8 cellular contexts compared by ENCODE assay signal in genomic region chr6:28865551-28866341, GRCh38. TPM values are rescaled to one million over a fixed set of nuclear protein-coding genes. Genes with fewer than 3 reads are reported as not detected.
DNase-seq lines count a peak whose midpoint lies in the region; ATAC-seq and TF ChIP-seq lines count a peak whose summit lies in the region.
"Not testable (repeated sequence)": the region's sequence is repeated elsewhere in the genome, so short reads cannot be mapped to it uniquely, and the experiment has no call there.

No MANE protein-coding gene starts in this region.

- H3K27me3 Mint-ChIP-seq in HFFc6 (ENCODE audit: insufficient read depth): peaks cover 13% of the 10 kb centered on the region
- H3K27me3 Mint-ChIP-seq in naive thymus-derived CD4-positive, alpha-beta T cell: peaks cover 0 to 19% (median 4%) of the 10 kb centered on the region in 5 donors

- intact Hi-C loops in naive thymus-derived CD4-positive, alpha-beta T cell (cut with micrococcal nuclease): loop anchor here (1.0 to 10.0 kb wide), 8 partner anchors 19 to 1731 kb away; partner anchors contain the start of genes TRIM27 (in 1 of the 2) and ZNF184 (in 1 of the 2)

- H3K27me3 ChIP-seq in BLaER1 treated with 17β-estradiol and CSF1 and Interleukin-3, amounts not matched to agents 10 nM and 100 nM; naive thymus-derived CD4-positive, alpha-beta T cell (ENCODE audit: control insufficient read depth in 2 of 2, insufficient read depth in 2 of 2, low read length in 2 of 2): not testable (repeated sequence)

- TF ChIP-seq CTCF in HFFc6 (IDR thresholded peaks at IDR 0.05); fibroblast of the aortic adventitia (IDR thresholded peaks at IDR 0.05; ENCODE audit: insufficient read depth, low read length): not testable (repeated sequence)

- CTCF ChIA-PET in naive thymus-derived CD4-positive, alpha-beta T cell (lab: Charles Lee): interaction anchor here (0.8 to 5.4 kb wide), 7 partner anchors 10 to 1709 kb away, joined by 3 to 20 read pairs (median 4); a partner anchor contains a TSS

- H3K9me3 Mint-ChIP-seq in HFFc6: not testable (repeated sequence)
- peaks cover 0 to 34% (median 13%) of the 10 kb centered on the region in 11 donors for H3K9me3 Mint-ChIP-seq in naive thymus-derived CD4-positive, alpha-beta T cell

- H3K36me3 ChIP-seq in BLaER1 treated with 17β-estradiol and CSF1 and Interleukin-3, amounts not matched to agents 10 nM and 100 nM; naive thymus-derived CD4-positive, alpha-beta T cell (ENCODE audit: control insufficient read depth in 2 of 3, insufficient read depth in 3 of 3, low read length in 3 of 3): not testable (repeated sequence)

- peak; percentile 35 for ATAC-seq in naive thymus-derived CD4-positive, alpha-beta T cell

- POLR2A ChIA-PET in naive thymus-derived CD4-positive, alpha-beta T cell (lab: Charles Lee): interaction anchor here (0.6 to 13.2 kb wide), 34 partner anchors 10 to 1733 kb away, joined by 3 to 459 read pairs (median 4); partner anchors contain the start of gene TRIM27

- not testable (repeated sequence) for H3K27ac Mint-ChIP-seq in HFFc6
- H3K27ac Mint-ChIP-seq in naive thymus-derived CD4-positive, alpha-beta T cell: peak overlapping the region; percentile 87 to 98 (median 94)

- H3K36me3 Mint-ChIP-seq in HFFc6 (ENCODE audit: low read depth): not testable (repeated sequence)
- H3K36me3 Mint-ChIP-seq in naive thymus-derived CD4-positive, alpha-beta T cell: peaks cover 0 to 14% (median 0%) of the 10 kb centered on the region in 5 donors

- H3K9ac ChIP-seq in BLaER1 treated with 17β-estradiol and CSF1 and Interleukin-3, amounts not matched to agents 10 nM and 100 nM: peak overlapping the region in 10 of 11 experiments; percentile 76 to 88 (median 82); a peak in 20 of 22 replicates

- peak overlapping the region; percentile 64 to 82 (median 74); a peak in 19 of 22 replicates for H3K4me2 ChIP-seq in BLaER1 treated with 17β-estradiol and CSF1 and Interleukin-3, amounts not matched to agents 10 nM and 100 nM

- peak; percentile 14 for DNase-seq in HFFc6
- peak; percentile 16 for DNase-seq in NCI-H226
- DNase-seq in T-helper 9 cell: peak; percentile 20
- DNase-seq in activated naive CD4-positive, alpha-beta T cell treated with anti-CD3 and anti-CD28 coated beads, Interleukin-2, amount 50 U/mL, for 16 hours: peak; percentile 61
- DNase-seq in fibroblast of the aortic adventitia (ENCODE audit: low read depth): peak; percentile 8
- DNase-seq in naive thymus-derived CD4-positive, alpha-beta T cell: peak in 8 of 9 donors; percentile 50 to 88 (median 75)
- peak; percentile 27 for DNase-seq in stimulated activated CD8-positive, alpha-beta memory T cell treated with anti-CD3 and anti-CD28 coated beads, Interleukin-12 subunit alpha, Interleukin-12 subunit beta, amount 100 ng/mL, for 24 hours (ENCODE audit: extremely low read depth)

- H3K4me1 ChIP-seq in BLaER1 treated with 17β-estradiol and CSF1 and Interleukin-3, amounts not matched to agents 10 nM and 100 nM: peaks cover 7 to 37% (median 26%) of the 10 kb centered on the region in 10 experiments
- peaks cover 11 to 18% of the 10 kb centered on the region in 2 donors for H3K4me1 ChIP-seq in naive thymus-derived CD4-positive, alpha-beta T cell (ENCODE audit: control insufficient read depth in 2 of 2, insufficient read depth in 2 of 2, low read length in 2 of 2)

- H3K4me1 Mint-ChIP-seq in HFFc6 (ENCODE audit: low read depth): peaks cover 20% of the 10 kb centered on the region
- H3K4me1 Mint-ChIP-seq in naive thymus-derived CD4-positive, alpha-beta T cell: peaks cover 13 to 66% (median 51%) of the 10 kb centered on the region in 7 donors

- H3K4me3 Mint-ChIP-seq in HFFc6: peak overlapping the region; percentile 76
- peak overlapping the region; percentile 83 to 98 (median 91) for H3K4me3 Mint-ChIP-seq in naive thymus-derived CD4-positive, alpha-beta T cell

- H3K4me3 ChIP-seq in BLaER1 treated with 17β-estradiol and CSF1 and Interleukin-3, amounts not matched to agents 10 nM and 100 nM: peak overlapping the region; percentile 66 to 86 (median 76)
- H3K4me3 ChIP-seq in fibroblast of the aortic adventitia (ENCODE audit: low read depth, low read length): peak overlapping the region; percentile 74
- peak overlapping the region; percentile 59 for H3K4me3 ChIP-seq in naive thymus-derived CD4-positive, alpha-beta T cell (ENCODE audit: low read length)

- H3K9me3 ChIP-seq in BLaER1 treated with 17β-estradiol and CSF1 and Interleukin-3, amounts not matched to agents 10 nM and 100 nM (replicated peaks in 1 of 11): peaks cover 0 to 25% (median 10%) of the 10 kb centered on the region in 11 experiments; a peak in 15 of 22 replicates
- H3K9me3 ChIP-seq in naive thymus-derived CD4-positive, alpha-beta T cell (ENCODE audit: control insufficient read depth in 2 of 3, low read length in 3 of 3): not testable (repeated sequence)

- not testable (repeated sequence) for H4K20me1 ChIP-seq in BLaER1 treated with 17β-estradiol and CSF1 and Interleukin-3, amounts not matched to agents 10 nM and 100 nM

- peak overlapping the region in 10 of 11 experiments; percentile 74 to 90 (median 83); a peak in 21 of 22 replicates for H3K27ac ChIP-seq in BLaER1 treated with 17β-estradiol and CSF1 and Interleukin-3, amounts not matched to agents 10 nM and 100 nM
- H3K27ac ChIP-seq in naive thymus-derived CD4-positive, alpha-beta T cell (ENCODE audit: low read depth, low read length): peak overlapping the region; percentile 72

RNA-seq across cellular contexts. Expression of gene TRIM27, which starts 58.0 kb away (rescaled TPM):
- 10 to 100 TPM; 35.9 to 40.6 (median 39.3) TPM for total RNA-seq in HFFc6 (2021; fragmentation: NEBNext Ultra II Directional; extraction: Animal tissue kit (Norgen Biotek cat#: 25700))
- total RNA-seq in fibroblast of the aortic adventitia (ENCODE audit: low replicate concordance): 32.7 and 49.7 TPM in 2 replicates
- total RNA-seq in naive thymus-derived CD4-positive, alpha-beta T cell: 10 to 100 TPM; 22.9 to 93.9 (median 67.5) TPM
- 10 to 100 TPM; 53.0 to 82.2 TPM for polyA plus RNA-seq in naive thymus-derived CD4-positive, alpha-beta T cell

Comparison
In these comparisons a context has a peak if more than half of its experiments do, and no peak if none do; other contexts are left out.
1. Peak in every context shown above with its lines: DNase-seq, ATAC-seq, H3K4me3 ChIP-seq and H3K27ac ChIP-seq.
2. DNase-seq: peak in every context shown above with its lines; median percentile 75 in naive thymus-derived CD4-positive, alpha-beta T cell; 61 in activated naive CD4-positive, alpha-beta T cell treated with anti-CD3 and anti-CD28 coated beads, Interleukin-2, amount 50 U/mL, for 16 hours; 27 in stimulated activated CD8-positive, alpha-beta memory T cell treated with anti-CD3 and anti-CD28 coated beads, Interleukin-12 subunit alpha, Interleukin-12 subunit beta, amount 100 ng/mL, for 24 hours; 20 in T-helper 9 cell; 16 in NCI-H226; 14 in HFFc6; 8 in fibroblast of the aortic adventitia.